ENCODE assay signal across 20 cellular contexts in the genomic region with DNA sequence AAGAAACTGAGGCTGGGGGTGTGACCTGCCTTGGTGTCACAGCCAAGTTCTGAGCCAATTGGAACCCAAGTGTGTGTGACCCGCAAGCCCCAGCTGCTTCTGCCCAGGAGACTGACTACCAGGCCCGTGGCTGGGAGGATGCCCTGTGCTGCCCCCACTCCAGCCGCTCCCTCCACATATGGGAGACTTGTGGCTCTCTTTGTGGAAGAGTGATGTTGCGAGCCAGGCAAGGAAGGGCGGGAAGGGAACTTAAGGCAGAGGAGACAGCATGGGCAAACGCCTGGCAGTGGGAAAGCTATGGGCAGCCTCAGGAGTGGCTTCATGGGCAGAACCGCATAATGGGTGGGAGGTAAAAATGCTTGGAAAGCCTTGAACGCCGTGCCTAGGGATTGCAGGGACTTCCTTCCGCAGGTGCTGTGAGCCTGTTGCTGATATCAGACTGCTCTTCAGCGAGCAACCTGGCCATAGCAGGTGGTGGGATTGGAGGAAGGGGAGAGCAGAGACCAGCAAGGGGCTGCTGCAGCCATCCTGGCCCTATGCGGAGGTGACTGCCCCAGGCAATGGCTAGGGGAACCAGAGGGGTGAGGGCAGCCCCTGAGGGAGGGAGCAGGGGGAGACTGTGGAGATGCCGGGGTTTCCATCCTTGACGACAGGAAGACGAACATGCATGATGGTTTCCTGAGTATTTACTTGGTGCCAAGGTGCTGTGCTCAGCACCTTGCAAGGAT.
DNase-seq lines count a peak whose midpoint lies in the region; ATAC-seq, FAIRE-seq and TF ChIP-seq lines count a peak whose summit lies in the region.
"Had no signal": no experiment of that assay in that cellular context is flagged by ENCODE, and none has a peak within 500 bp of the region (broad histone marks: within the 10 kb centered on the region; RNA-seq: fewer than 3 reads in every experiment).

No MANE protein-coding gene starts in this region.

- in situ Hi-C loops in gastrocnemius medialis (cut with MboI; ENCODE audit: low sequenced_read_pairs in 4 of 4), result no loop called here

- TF ChIP-seq POLR2A in spleen (IDR thresholded peaks at IDR 0.05), result no peak
- TF ChIP-seq POLR2A in gastrocnemius medialis (IDR thresholded peaks at IDR 0.05), result no peak

- 0 out of 20 replicates have a peak overlapping the region, but pooled peaks of 1 of the 10 experiments have one; percentile 9 for H3K4me3 ChIP-seq in BLaER1 treated with 17β-estradiol and CSF1 and Interleukin-3, amounts not matched to agents 10 nM and 100 nM
- H3K4me3 ChIP-seq in HEK293 (ENCODE audit: low read depth, low read length) (no peak overlapping the region), kidney (ENCODE audit: low read length in 2 of 2) (no peak overlapping the region), spleen (peak overlapping the region in 1 of 8 donors; percentile 41), gastrocnemius medialis (no peak overlapping the region)
- H3K4me3 ChIP-seq: GM12878, lung, SK-N-MC had no signal

- peak overlapping the region in 1 of 11 experiments; percentile 13; a peak in 1 of 22 replicates for H3K9ac ChIP-seq in BLaER1 treated with 17β-estradiol and CSF1 and Interleukin-3, amounts not matched to agents 10 nM and 100 nM
- no peak overlapping the region for H3K9ac ChIP-seq in kidney (ENCODE audit: low read length in 2 of 2)

- H3K27ac ChIP-seq in BLaER1 treated with 17β-estradiol and CSF1 and Interleukin-3, amounts not matched to agents 10 nM and 100 nM, result peak overlapping the region in 7 of 11 experiments; percentile 2 to 52 (median 11); a peak in 6 of 22 replicates
- H3K27ac ChIP-seq in HEK293 (ENCODE audit: extremely low read depth, low read depth, low read length), result no peak overlapping the region
- no peak overlapping the region for H3K27ac ChIP-seq in kidney (ENCODE audit: low read depth in 2 of 2, low read length in 2 of 2)
- H3K27ac ChIP-seq in spleen, result peak overlapping the region in 6 of 8 donors; percentile 63 to 90 (median 82)
- H3K27ac ChIP-seq in gastrocnemius medialis, result no peak overlapping the region
- H3K27ac ChIP-seq: SK-N-MC had no signal

- DNase-seq in kidney (peak; percentile 52), spleen (peak; percentile 72), NAMALWA (ENCODE audit: low spot score) (no peak), NCI-H345 (lab: John Stamatoyannopoulos, UW) (no peak), gastrocnemius medialis (no peak)
- DNase-seq: activated CD4-positive, alpha-beta T cell treated with anti-CD3 and anti-CD28 coated beads for 1 hour; activated CD8-positive, alpha-beta memory T cell treated with anti-CD3 and anti-CD28 coated beads, Interleukin-2, amount 10 ng/mL, durations not matched to agents 7 days and 5 days; activated gamma-delta T cell; amniotic stem cell; caudate nucleus; effector CD8-positive, alpha-beta T cell; GDM1; head of caudate nucleus; stimulated activated naive CD4-positive, alpha-beta T cell; T-helper 9 cell had no signal

- WGBS in spleen, 5 donors, result 72 to 78% (median 76%) methylated on average over 15 of the region's 15 CpGs

- H3K9me3 ChIP-seq in BLaER1 treated with 17β-estradiol and CSF1 and Interleukin-3, amounts not matched to agents 10 nM and 100 nM (replicated peaks in 1 of 11), result peaks cover 7 to 22% (median 11%) of the 10 kb centered on the region in 11 experiments
- H3K9me3 ChIP-seq in HEK293 (ENCODE audit: control insufficient read depth, insufficient read depth, low read depth, low read length) (no peaks in the 10 kb centered on the region), kidney (ENCODE audit: control insufficient read depth in 1 of 2, low read length in 2 of 2) (peaks cover 0 to 2% of the 10 kb centered on the region in 2 donors), spleen (peaks cover 2 to 12% (median 10%) of the 10 kb centered on the region in 8 donors), gastrocnemius medialis (peaks cover 0 to 3% (median 0%) of the 10 kb centered on the region in 3 donors)

- peak overlapping the region; percentile 69 to 90 (median 80) for H3K4me2 ChIP-seq in BLaER1 treated with 17β-estradiol and CSF1 and Interleukin-3, amounts not matched to agents 10 nM and 100 nM

- no peak for TF ChIP-seq CTCF in HEK293 (tag by site-specific recombination; IDR thresholded peaks at IDR 0.05)
- TF ChIP-seq CTCF in kidney (IDR thresholded peaks at IDR 0.05; ENCODE audit: borderline replicate concordance, extremely low read depth, insufficient read depth), result no peak
- no peak for TF ChIP-seq CTCF in spleen (IDR thresholded peaks at IDR 0.05 in 8 of 11, conservative IDR thresholded peaks at IDR 0.05 in 3 of 11)
- TF ChIP-seq CTCF in gastrocnemius medialis (IDR thresholded peaks at IDR 0.05 in 4 of 5, conservative IDR thresholded peaks at IDR 0.05 in 1 of 5), result no peak

- no peaks in the 10 kb centered on the region for H3K27me3 ChIP-seq in BLaER1 treated with 17β-estradiol and CSF1 and Interleukin-3, amounts not matched to agents 10 nM and 100 nM
- H3K27me3 ChIP-seq in spleen (replicated peaks in 1 of 7) (no peaks in the 10 kb centered on the region), gastrocnemius medialis (no peaks in the 10 kb centered on the region)

- FAIRE-seq in kidney (lab: Jason Lieb, UNC), result no peak

- ATAC-seq in gastrocnemius medialis, result no peak
- ATAC-seq: activated CD8-positive, alpha-beta memory T cell treated with anti-CD3 and anti-CD28 coated beads, Interleukin-2, amount 10 ng/mL, durations not matched to agents 7 days and 5 days had no signal

- H4K20me1 ChIP-seq in BLaER1 treated with 17β-estradiol and CSF1 and Interleukin-3, amounts not matched to agents 10 nM and 100 nM, result peaks cover 0 to 19% (median 0%) of the 10 kb centered on the region in 11 experiments; a peak in 2 of 22 replicates

- peaks cover 0 to 21% (median 8%) of the 10 kb centered on the region in 11 experiments; a peak in 18 of 22 replicates for H3K36me3 ChIP-seq in BLaER1 treated with 17β-estradiol and CSF1 and Interleukin-3, amounts not matched to agents 10 nM and 100 nM
- H3K36me3 ChIP-seq in HEK293 (ENCODE audit: control insufficient read depth in 2 of 2, insufficient read depth in 1 of 2, low read length in 2 of 2) (no peaks in the 10 kb centered on the region), kidney (ENCODE audit: control insufficient read depth in 1 of 2, insufficient read depth in 2 of 2, low read length in 2 of 2) (no peaks in the 10 kb centered on the region), spleen (peaks cover 0 to 29% (median 0%) of the 10 kb centered on the region in 6 donors), gastrocnemius medialis (no peaks in the 10 kb centered on the region)

- CTCF ChIA-PET in HEK293 (lab: Yijun Ruan, JAX), result no interaction called here

- intact Hi-C loops in kidney (cut with DNase I) (no loop called here), spleen (cut with DNase I; ENCODE audit: low total_unique reads) (no loop called here), gastrocnemius medialis (cut with DNase I; ENCODE audit: low total_unique reads) (no loop called here)

- POLR2A ChIA-PET in HEK293 (lab: Yijun Ruan, JAX), result no interaction called here

- H3K4me1 ChIP-seq in BLaER1 treated with 17β-estradiol and CSF1 and Interleukin-3, amounts not matched to agents 10 nM and 100 nM, result peaks cover 31 to 68% (median 48%) of the 10 kb centered on the region in 10 experiments
- H3K4me1 ChIP-seq in HEK293 (ENCODE audit: control insufficient read depth, insufficient read depth, low read length), result no peaks in the 10 kb centered on the region
- H3K4me1 ChIP-seq in kidney (ENCODE audit: control insufficient read depth in 1 of 2, insufficient read depth in 1 of 2, low read depth in 1 of 2, low read length in 2 of 2), result no peaks in the 10 kb centered on the region
- peaks cover 7 to 69% (median 25%) of the 10 kb centered on the region in 6 donors for H3K4me1 ChIP-seq in spleen
- no peaks in the 10 kb centered on the region for H3K4me1 ChIP-seq in gastrocnemius medialis

TF ChIP-seq in HEK293, 187 proteins besides CTCF, POLR2A, EP300 and RAD21:
- TF ChIP-seq, protein P1, sequence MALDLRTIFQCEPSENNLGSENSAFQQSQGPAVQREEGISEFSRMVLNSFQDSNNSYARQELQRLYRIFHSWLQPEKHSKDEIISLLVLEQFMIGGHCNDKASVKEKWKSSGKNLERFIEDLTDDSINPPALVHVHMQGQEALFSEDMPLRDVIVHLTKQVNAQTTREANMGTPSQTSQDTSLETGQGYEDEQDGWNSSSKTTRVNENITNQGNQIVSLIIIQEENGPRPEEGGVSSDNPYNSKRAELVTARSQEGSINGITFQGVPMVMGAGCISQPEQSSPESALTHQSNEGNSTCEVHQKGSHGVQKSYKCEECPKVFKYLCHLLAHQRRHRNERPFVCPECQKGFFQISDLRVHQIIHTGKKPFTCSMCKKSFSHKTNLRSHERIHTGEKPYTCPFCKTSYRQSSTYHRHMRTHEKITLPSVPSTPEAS (tag by site-specific recombination; IDR thresholded peaks at IDR 0.05), result no peak
- TF ChIP-seq ZNF501 (tag by site-specific recombination; IDR thresholded peaks at IDR 0.05), result no peak
- TF ChIP-seq, protein P2, sequence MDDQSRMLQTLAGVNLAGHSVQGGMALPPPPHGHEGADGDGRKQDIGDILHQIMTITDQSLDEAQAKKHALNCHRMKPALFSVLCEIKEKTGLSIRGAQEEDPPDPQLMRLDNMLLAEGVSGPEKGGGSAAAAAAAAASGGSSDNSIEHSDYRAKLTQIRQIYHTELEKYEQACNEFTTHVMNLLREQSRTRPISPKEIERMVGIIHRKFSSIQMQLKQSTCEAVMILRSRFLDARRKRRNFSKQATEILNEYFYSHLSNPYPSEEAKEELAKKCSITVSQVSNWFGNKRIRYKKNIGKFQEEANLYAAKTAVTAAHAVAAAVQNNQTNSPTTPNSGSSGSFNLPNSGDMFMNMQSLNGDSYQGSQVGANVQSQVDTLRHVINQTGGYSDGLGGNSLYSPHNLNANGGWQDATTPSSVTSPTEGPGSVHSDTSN (CRISPR knock-in tag; IDR thresholded peaks at IDR 0.05), result no peak
- TF ChIP-seq ZNF791 (tag by site-specific recombination; IDR thresholded peaks at IDR 0.05), result no peak
- TF ChIP-seq ZNF391 (tag by site-specific recombination; IDR thresholded peaks at IDR 0.05; ENCODE audit: borderline replicate concordance, low read depth), result no peak
- TF ChIP-seq HOXC10 (CRISPR knock-in tag; IDR thresholded peaks at IDR 0.05), result no peak
- TF ChIP-seq ZNF211 (tag by site-specific recombination; IDR thresholded peaks at IDR 0.05; ENCODE audit: low read depth), result no peak
- TF ChIP-seq ZNF843 (tag by site-specific recombination; IDR thresholded peaks at IDR 0.05), result no peak
- TF ChIP-seq ZNF837 (tag by site-specific recombination; IDR thresholded peaks at IDR 0.05), result no peak
- no peak for TF ChIP-seq ZNF132 (tag by site-specific recombination; IDR thresholded peaks at IDR 0.05; ENCODE audit: borderline replicate concordance)
- peak; percentile 91 for TF ChIP-seq SCRT1 (tag by site-specific recombination; IDR thresholded peaks at IDR 0.05; ENCODE audit: borderline replicate concordance)
- peak; percentile 70 for TF ChIP-seq SCRT2 (tag by site-specific recombination; IDR thresholded peaks at IDR 0.05)

Comparison
In these comparisons a context has a peak if more than half of its experiments do, and no peak if none do; other contexts are left out.
1. H3K27ac ChIP-seq: peak in BLaER1 treated with 17β-estradiol and CSF1 and Interleukin-3, amounts not matched to agents 10 nM and 100 nM (7 of 11) and spleen (6 of 8); none in HEK293 (single experiment), kidney (0 of 2) and gastrocnemius medialis (0 of 4).
2. DNase-seq: peak in kidney (single experiment) and spleen (single experiment); none in NAMALWA (single experiment), NCI-H345 (single experiment) and gastrocnemius medialis (0 of 2).